ENCODE assay signal across 15 cellular contexts in genomic region chr6:16824804-16825777, GRCh38.
DNase-seq lines count a peak whose midpoint lies in the region; ATAC-seq and TF ChIP-seq lines count a peak whose summit lies in the region.
"Had no signal": no experiment of that assay in that cellular context is flagged by ENCODE, and none has a peak within 500 bp of the region (broad histone marks: within the 10 kb centered on the region; RNA-seq: fewer than 3 reads in every experiment).

No MANE protein-coding gene starts in this region.

- intact Hi-C loops in left lung (cut with DNase I) = no loop called here

- DNase-seq in NOMO-1 (lab: John Stamatoyannopoulos, UW; ENCODE audit: unreplicated experiment in 2 of 2) (peak; percentile 57 to 83), left lung (no peak), NCI-H82 (lab: John Stamatoyannopoulos, UW) (no peak)
- DNase-seq: CD8-positive, alpha-beta memory T cell; glutamatergic neuron; NCI-H187; NCI-H2227 treated with DMSO at 0.1 percent for 48 hours; T-cell had no signal

- H3K4me3 ChIP-seq in BLaER1 = no peak overlapping the region
- no peak overlapping the region for H3K4me3 ChIP-seq in left lung
- H3K4me3 ChIP-seq: smooth muscle cell had no signal

- H3K9ac ChIP-seq in BLaER1 = no peak overlapping the region

- TF ChIP-seq CTCF in left lung (IDR thresholded peaks at IDR 0.05) = no peak

- H3K4me1 ChIP-seq in BLaER1 = peaks cover 11% of the 10 kb centered on the region
- peaks cover 0 to 10% of the 10 kb centered on the region in 2 donors for H3K4me1 ChIP-seq in left lung

- H4K20me1 ChIP-seq in BLaER1 = no peaks in the 10 kb centered on the region

- H3K27ac ChIP-seq in BLaER1 = no peak overlapping the region
- no peak overlapping the region for H3K27ac ChIP-seq in left lung

- ATAC-seq in GM18502 (IDR thresholded peaks at IDR 0.05; ENCODE audit: poor library complexity, unreplicated experiment) (peak; percentile 53), left lung (peak; percentile 31), GM18511 (IDR thresholded peaks at IDR 0.05; ENCODE audit: unreplicated experiment) (no peak), GM21723 (IDR thresholded peaks at IDR 0.05; ENCODE audit: unreplicated experiment) (no peak), HG02571 (IDR thresholded peaks at IDR 0.05; ENCODE audit: unreplicated experiment) (no peak)
- ATAC-seq: left lobe of liver, T-cell had no signal

- H3K4me2 ChIP-seq in BLaER1 = peak overlapping the region; percentile 21
- H3K4me2 ChIP-seq: smooth muscle cell had no signal

- H3K27me3 ChIP-seq in BLaER1 (no peaks in the 10 kb centered on the region), left lung (no peaks in the 10 kb centered on the region)

- no peaks in the 10 kb centered on the region for H3K9me3 ChIP-seq in BLaER1
- H3K9me3 ChIP-seq in left lung = no peaks in the 10 kb centered on the region

- H3K36me3 ChIP-seq in BLaER1 = no peaks in the 10 kb centered on the region
- H3K36me3 ChIP-seq in left lung = no peaks in the 10 kb centered on the region

Comparison
In these comparisons a context has a peak if more than half of its experiments do, and no peak if none do; other contexts are left out.
1. ATAC-seq: peak in GM18502 (single experiment) and left lung (single experiment); none in GM18511 (single experiment), GM21723 (single experiment) and HG02571 (single experiment).
2. DNase-seq: peak in NOMO-1 (2 of 2); none in left lung (0 of 2) and NCI-H82 (single experiment).